ENCODE assay signal across 1 cellular context in genomic region chr19:31315621-31316011, GRCh38.
TF ChIP-seq lines count a peak whose summit lies in the region.

No MANE protein-coding gene starts in this region.

TF ChIP-seq in HEK293, 187 proteins besides CTCF, POLR2A, EP300 and RAD21 (continued from another document):
- TF ChIP-seq ZNF513 (tag by site-specific recombination; IDR thresholded peaks at IDR 0.05) (peak; percentile 63; the same call in 1 of the 2 replicates), ZNF48 (tag by site-specific recombination; IDR thresholded peaks at IDR 0.05) (no peak), ZXDB (tag by site-specific recombination; IDR thresholded peaks at IDR 0.05) (peak; percentile 68), ZNF792 (tag by site-specific recombination; IDR thresholded peaks at IDR 0.05) (no peak), GLI2 (tag by site-specific recombination; IDR thresholded peaks at IDR 0.05; ENCODE audit: borderline replicate concordance, low read depth) (peak; percentile 84), MYNN (tag by site-specific recombination; IDR thresholded peaks at IDR 0.05; ENCODE audit: borderline replicate concordance) (no peak), ZNF354C (tag by site-specific recombination; IDR thresholded peaks at IDR 0.05; ENCODE audit: borderline replicate concordance, low read depth) (no peak), SETDB1 (IDR thresholded peaks at IDR 0.05; ENCODE audit: insufficient read length, low read length) (no peak), ZNF175 (tag by site-specific recombination; IDR thresholded peaks at IDR 0.05) (no peak), ZNF148 (tag by site-specific recombination; IDR thresholded peaks at IDR 0.05; ENCODE audit: borderline replicate concordance) (no peak), ZNF121 (tag by site-specific recombination; IDR thresholded peaks at IDR 0.05) (no peak), HOXD13 (CRISPR knock-in tag; IDR thresholded peaks at IDR 0.05; ENCODE audit: borderline replicate concordance) (no peak), ZNF214 (tag by site-specific recombination; IDR thresholded peaks at IDR 0.05; ENCODE audit: borderline replicate concordance) (no peak; the same call in 1 of the 2 replicates), GLIS1 (tag by site-specific recombination; IDR thresholded peaks at IDR 0.05) (no peak), ZBTB7A (tag by site-specific recombination; IDR thresholded peaks at IDR 0.05; ENCODE audit: low read depth) (peak; percentile 74; the same call in 1 of the 2 replicates), ZNF596 (tag by site-specific recombination; IDR thresholded peaks at IDR 0.05) (peak; percentile 48; the same call in 1 of the 2 replicates), ZNF16 (tag by site-specific recombination; IDR thresholded peaks at IDR 0.05; ENCODE audit: low read depth) (no peak), ZNF114 (tag by site-specific recombination; IDR thresholded peaks at IDR 0.05) (no peak), ZNF558 (tag by site-specific recombination; IDR thresholded peaks at IDR 0.05) (no peak), BCL6B (tag by site-specific recombination; IDR thresholded peaks at IDR 0.05) (peak; percentile 42; the same call in 1 of the 2 replicates), ZNF677 (tag by site-specific recombination; IDR thresholded peaks at IDR 0.05) (no peak), HOXC10 (CRISPR knock-in tag; IDR thresholded peaks at IDR 0.05) (no peak), ZNF184 (tag by site-specific recombination; IDR thresholded peaks at IDR 0.05) (no peak), GFI1B (tag by site-specific recombination; IDR thresholded peaks at IDR 0.05) (0 out of 2 replicates have a peak, but pooled peaks have one; percentile 25), ZNF768 (tag by site-specific recombination; IDR thresholded peaks at IDR 0.05) (peak; percentile 14; the same call in 1 of the 2 replicates), ZNF654 (tag by site-specific recombination; IDR thresholded peaks at IDR 0.05; ENCODE audit: low read depth) (0 out of 2 replicates have a peak, but pooled peaks have one; percentile 1), ZNF510 (tag by site-specific recombination; IDR thresholded peaks at IDR 0.05; ENCODE audit: insufficient replicate concordance) (no peak), KLF9 (tag by site-specific recombination; IDR thresholded peaks at IDR 0.05; ENCODE audit: low read depth) (peak; percentile 29; the same call in 1 of the 2 replicates), HOXA7 (CRISPR knock-in tag; IDR thresholded peaks at IDR 0.05; ENCODE audit: borderline replicate concordance) (no peak), ZSCAN16 (tag by site-specific recombination; IDR thresholded peaks at IDR 0.05) (no peak), OSR2 (tag by site-specific recombination; IDR thresholded peaks at IDR 0.05) (peak; percentile 54)
TF ChIP-seq in HEK293: peak in this region for 36.
